14 cellular contexts compared by ENCODE assay signal in the genomic region with DNA sequence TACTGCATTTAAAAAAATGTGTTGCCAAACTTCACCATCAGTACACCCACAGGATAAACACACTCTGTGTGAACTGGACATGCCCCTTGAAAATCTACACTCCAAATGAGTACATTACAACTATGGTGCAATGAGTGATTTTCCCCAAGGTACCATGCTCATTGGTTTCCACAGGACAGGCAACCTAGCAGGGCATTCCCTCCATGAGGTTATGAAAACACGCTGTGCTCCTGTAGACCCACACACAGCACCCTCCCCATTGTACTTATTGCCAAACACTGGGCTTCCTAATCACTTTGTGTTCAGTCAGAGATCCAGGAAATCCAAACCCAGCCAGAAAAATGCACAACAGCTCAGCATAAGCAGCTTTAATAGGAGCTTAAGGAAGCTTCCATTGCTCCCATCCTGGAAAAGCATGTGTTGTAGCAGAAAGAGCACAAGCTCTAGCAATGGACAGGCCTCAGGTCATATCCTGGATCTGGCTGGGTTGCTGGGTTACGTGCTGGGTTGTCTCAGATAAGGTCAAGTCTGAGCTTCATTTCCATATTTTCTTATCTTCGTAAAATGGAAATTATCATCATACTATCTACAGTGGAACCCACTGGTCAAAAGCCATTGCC.
"Had no signal": no experiment of that assay in that cellular context is flagged by ENCODE, and none has a peak within 500 bp of the region (broad histone marks: within the 10 kb centered on the region; RNA-seq: fewer than 3 reads in every experiment).

No MANE protein-coding gene starts in this region.

- H3K27me3 ChIP-seq: body of pancreas, foreskin keratinocyte had no signal

- H3K27ac ChIP-seq: body of pancreas, coronary artery, foreskin keratinocyte, prostate gland had no signal

- H3K4me1 ChIP-seq: body of pancreas, foreskin keratinocyte, prostate gland had no signal

- H3K4me3 ChIP-seq: body of pancreas, coronary artery, lung, prostate gland, smooth muscle cell had no signal

- H3K36me3 ChIP-seq: prostate gland had no signal

- H3K9me3 ChIP-seq: body of pancreas, prostate gland had no signal

- DNase-seq: activated CD4-positive, alpha-beta T cell treated with anti-CD3 and anti-CD28 coated beads for 36 hours; activated CD4-positive, alpha-beta T cell treated with anti-CD3 and anti-CD28 coated beads, Interleukin-2, amount 50 U/mL, for 48 hours; body of pancreas; foreskin keratinocyte; hippocampal formation; midbrain; occipital lobe; right cardiac atrium; stimulated activated CD4-positive, alpha-beta T cell treated with anti-CD3 and anti-CD28 coated beads, Interleukin-4, amount 100 ng/mL, for 1 hour; stimulated activated naive CD8-positive, alpha-beta T cell treated with anti-CD3 and anti-CD28 coated beads, Interleukin-15, amount 100 ng/mL, for 72 hours had no signal
